ENCODE assay signal across 13 cellular contexts in genomic region chr15:59993950-59994401, GRCh38. TPM values are rescaled to one million over a fixed set of nuclear protein-coding genes. Genes with fewer than 3 reads are reported as not detected.
DNase-seq lines count a peak whose midpoint lies in the region; ATAC-seq and TF ChIP-seq lines count a peak whose summit lies in the region.
"Had no signal": no experiment of that assay in that cellular context is flagged by ENCODE, and none has a peak within 500 bp of the region (broad histone marks: within the 10 kb centered on the region; RNA-seq: fewer than 3 reads in every experiment).

No MANE protein-coding gene starts in this region.

- no peak overlapping the region for H3K27ac Mint-ChIP-seq in activated T-helper 17 cell treated with anti-CD3 and anti-CD28 coated beads, Interleukin-2, amount 50 U/mL, for 72 hours
- no peak overlapping the region for H3K27ac Mint-ChIP-seq in nephron progenitor cell
- H3K27ac Mint-ChIP-seq in CD8-positive, alpha-beta memory T cell = peak overlapping the region in 1 of 8 donors; percentile 71

- peak overlapping the region; percentile 17 for H3K4me3 Mint-ChIP-seq in activated T-helper 17 cell treated with anti-CD3 and anti-CD28 coated beads, Interleukin-2, amount 50 U/mL, for 72 hours
- H3K4me3 Mint-ChIP-seq in nephron progenitor cell = peak overlapping the region; percentile 93
- no peak overlapping the region for H3K4me3 Mint-ChIP-seq in CD8-positive, alpha-beta memory T cell

- intact Hi-C loops in left cardiac atrium (cut with DNase I) = no loop called here

- no peak for ATAC-seq in activated T-helper 17 cell treated with anti-CD3 and anti-CD28 coated beads, Interleukin-2, amount 50 U/mL, for 72 hours (replicated peaks)
- ATAC-seq in left cardiac atrium = no peak
- ATAC-seq: psoas muscle had no signal

- no peaks in the 10 kb centered on the region for H3K9me3 Mint-ChIP-seq in activated T-helper 17 cell treated with anti-CD3 and anti-CD28 coated beads, Interleukin-2, amount 50 U/mL, for 72 hours
- H3K9me3 Mint-ChIP-seq in nephron progenitor cell = no peaks in the 10 kb centered on the region
- H3K9me3 Mint-ChIP-seq in CD8-positive, alpha-beta memory T cell = peaks cover 0 to 8% (median 7%) of the 10 kb centered on the region in 5 donors

- peaks cover 18% of the 10 kb centered on the region for H3K4me1 ChIP-seq in CD8-positive, alpha-beta memory T cell (ENCODE audit: insufficient read depth, low read length)
- H3K4me1 ChIP-seq: psoas muscle had no signal

- peaks cover 6% of the 10 kb centered on the region for H3K36me3 Mint-ChIP-seq in activated T-helper 17 cell treated with anti-CD3 and anti-CD28 coated beads, Interleukin-2, amount 50 U/mL, for 72 hours (ENCODE audit: low read depth)
- H3K36me3 Mint-ChIP-seq in nephron progenitor cell (ENCODE audit: low read depth) = no peaks in the 10 kb centered on the region
- no peaks in the 10 kb centered on the region for H3K36me3 Mint-ChIP-seq in CD8-positive, alpha-beta memory T cell

- H3K36me3 ChIP-seq in CD8-positive, alpha-beta memory T cell (ENCODE audit: insufficient read depth, low read length) = no peaks in the 10 kb centered on the region

- peaks cover 61% of the 10 kb centered on the region for H3K27me3 ChIP-seq in CD8-positive, alpha-beta memory T cell (ENCODE audit: insufficient read depth, low read length, poor library complexity, severe bottlenecking)

- peak; percentile 19 for TF ChIP-seq CTCF in HFF-Myc (IDR thresholded peaks at IDR 0.05; ENCODE audit: low read depth, low read length, missing control alignments)
- TF ChIP-seq CTCF in nephron progenitor cell (IDR thresholded peaks at IDR 0.05) = peak; percentile 51

- CTCF ChIA-PET in CD8-positive, alpha-beta memory T cell (lab: Charles Lee) = interaction anchor here (1.0 kb wide), 1 partner anchor 10 kb away, joined by 3 read pairs; the partner anchor contains the start of gene FOXB1

- DNase-seq in Daoy (ENCODE audit: low read depth) (peak; percentile 54), HFF-Myc (ENCODE audit: extremely low read depth, low read depth) (no peak), nephron progenitor cell (peak; percentile 48), GM19240 (ENCODE audit: insufficient read length, low spot score) (no peak), left cardiac atrium (no peak)
- DNase-seq in CD8-positive, alpha-beta memory T cell = no peak
- DNase-seq: DMS79 treated with DMSO at 0.1 percent for 48 hours, NCI-H1048, psoas muscle had no signal

- no peak overlapping the region for H3K27ac ChIP-seq in CD8-positive, alpha-beta memory T cell (ENCODE audit: low read depth, low read length)
- H3K27ac ChIP-seq: psoas muscle had no signal

- POLR2A ChIA-PET in CD8-positive, alpha-beta memory T cell (lab: Charles Lee) = interaction anchor here (1.0 kb wide), 1 partner anchor 10 kb away, joined by 6 read pairs; the partner anchor contains the start of gene FOXB1

- no peaks in the 10 kb centered on the region for H3K9me3 ChIP-seq in CD8-positive, alpha-beta memory T cell (ENCODE audit: low read length)
- H3K9me3 ChIP-seq: psoas muscle had no signal

- peaks cover 60% of the 10 kb centered on the region for H3K27me3 Mint-ChIP-seq in activated T-helper 17 cell treated with anti-CD3 and anti-CD28 coated beads, Interleukin-2, amount 50 U/mL, for 72 hours
- peaks cover 36% of the 10 kb centered on the region for H3K27me3 Mint-ChIP-seq in nephron progenitor cell (ENCODE audit: low read depth, poor library complexity)
- peaks cover 76 to 80% of the 10 kb centered on the region in 2 donors for H3K27me3 Mint-ChIP-seq in CD8-positive, alpha-beta memory T cell

- H3K4me3 ChIP-seq in HFF-Myc (replicated peaks; ENCODE audit: low read depth, low read length) = no peak overlapping the region
- no peak overlapping the region for H3K4me3 ChIP-seq in CD8-positive, alpha-beta memory T cell (ENCODE audit: low read length)
- H3K4me3 ChIP-seq: psoas muscle had no signal

- H3K4me1 Mint-ChIP-seq in activated T-helper 17 cell treated with anti-CD3 and anti-CD28 coated beads, Interleukin-2, amount 50 U/mL, for 72 hours = peaks cover 5% of the 10 kb centered on the region
- H3K4me1 Mint-ChIP-seq in nephron progenitor cell = peaks cover 75% of the 10 kb centered on the region
- peaks cover 13 to 28% (median 25%) of the 10 kb centered on the region in 3 donors for H3K4me1 Mint-ChIP-seq in CD8-positive, alpha-beta memory T cell

RNA-seq across cellular contexts. Expression of gene FOXB1, which starts 10.1 kb away (rescaled TPM):
- 0.06 TPM in 1 of 2 replicates, not detected in the other for total RNA-seq in Daoy (2014; rRNA removed; shearing (Covaris generic))
- total RNA-seq in activated T-helper 17 cell treated with anti-CD3 and anti-CD28 coated beads, Interleukin-2, amount 50 U/mL, for 72 hours = 1 to 10 TPM in 1 of 2 donors, under 1 TPM in 1; 0.77 to 1.1 TPM
- total RNA-seq in left cardiac atrium = not detected
- total RNA-seq in CD8-positive, alpha-beta memory T cell = under 1 TPM; 0.33 to 0.37 TPM
- 0.10 TPM for polyA plus RNA-seq in CD8-positive, alpha-beta memory T cell
- total RNA-seq: chondrocyte, lung microvascular endothelial cell, psoas muscle, temporal lobe had no signal
- polyA plus RNA-seq: psoas muscle had no signal

Comparison
In these comparisons a context has a peak if more than half of its experiments do, and no peak if none do; other contexts are left out.
1. DNase-seq: peak in Daoy (single experiment) and nephron progenitor cell (single experiment); none in HFF-Myc (single experiment), GM19240 (single experiment), left cardiac atrium (single experiment) and CD8-positive, alpha-beta memory T cell (0 of 5).
2. H3K4me3 Mint-ChIP-seq: peak in activated T-helper 17 cell treated with anti-CD3 and anti-CD28 coated beads, Interleukin-2, amount 50 U/mL, for 72 hours (single experiment) and nephron progenitor cell (single experiment); none in CD8-positive, alpha-beta memory T cell (0 of 7).